Comparison of ENCODE assay signal across 23 cellular contexts in the genomic region with DNA sequence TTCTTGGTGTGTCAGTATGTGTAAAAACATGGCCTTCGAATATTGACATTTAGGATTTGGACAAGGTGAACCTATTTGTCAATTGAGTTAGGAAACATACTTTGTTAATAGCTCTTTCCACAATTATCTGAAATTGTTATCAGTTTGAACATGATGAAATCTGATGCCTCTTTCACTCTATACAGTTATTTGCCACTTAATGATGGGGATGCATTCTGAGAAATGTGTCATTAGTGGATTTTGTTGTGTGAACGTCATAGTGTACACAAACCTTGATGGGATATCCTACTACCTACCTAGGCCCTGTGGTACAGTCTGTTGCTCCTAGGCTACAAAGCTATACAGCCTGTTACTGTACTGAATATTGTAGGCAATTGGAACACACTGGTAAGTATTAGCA. TPM values are rescaled to one million over a fixed set of nuclear protein-coding genes. Genes with fewer than 3 reads are reported as not detected.
DNase-seq lines count a peak whose midpoint lies in the region; ATAC-seq and TF ChIP-seq lines count a peak whose summit lies in the region.
"Had no signal": no experiment of that assay in that cellular context is flagged by ENCODE, and none has a peak within 500 bp of the region (broad histone marks: within the 10 kb centered on the region; RNA-seq: fewer than 3 reads in every experiment).

No MANE protein-coding gene starts in this region.

- H3K27ac Mint-ChIP-seq in endodermal cell: no peak overlapping the region
- H3K27ac Mint-ChIP-seq: activated naive CD4-positive, alpha-beta T cell treated with anti-CD3 and anti-CD28 coated beads, Interleukin-2, amount 50 U/mL, for 24 hours; stimulated activated naive B cell treated with anti-CD40 and anti-IgM and Interleukin-4, amounts not matched to agents 10 μg/mL and 1 μg/mL and 100 μg/mL, for 72 hours; T-helper 2 cell treated with Interferon-gamma antibody and Interleukin-4, amounts not matched to agents 5 μg/mL and 100 μg/mL, for 36 hours had no signal

- intact Hi-C loops in dorsolateral prefrontal cortex (cut with DNase I): no loop called here

- H3K27ac ChIP-seq in HEK293 (ENCODE audit: extremely low read depth, low read depth, low read length) (no peak overlapping the region), dorsolateral prefrontal cortex (peak overlapping the region in 40 of 59 donors; percentile 4 to 76 (median 47)), rectal smooth muscle tissue (ENCODE audit: low read depth, low read length) (peak overlapping the region; percentile 27), endodermal cell (ENCODE audit: low read depth, low read length) (no peak overlapping the region)
- H3K27ac ChIP-seq: brain microvascular endothelial cell, HL-60, left lung, right lobe of liver had no signal

- WGBS in endodermal cell (ENCODE audit: insufficient coverage in 1 of 2, insufficient read length in 1 of 2), 2 experiments: 80 to 100% methylated on average over 1 to 2 of the region's 2 CpGs

- CTCF ChIA-PET in HEK293 (lab: Yijun Ruan, JAX): interaction anchor here (0.6 to 0.7 kb wide), 2 partner anchors 51 to 1425 kb away, joined by 3 read pairs; no protein-coding TSS in a partner anchor

- TF ChIP-seq CTCF in HEK293 (tag by site-specific recombination; IDR thresholded peaks at IDR 0.05): no peak
- TF ChIP-seq CTCF in dorsolateral prefrontal cortex (IDR thresholded peaks at IDR 0.05 in 54 of 56, conservative IDR thresholded peaks at IDR 0.05 in 2 of 56; ENCODE audit: low read depth in 1 of 56, partially characterized antibody in 56 of 56): no peak
- TF ChIP-seq CTCF in endodermal cell (conservative IDR thresholded peaks at IDR 0.05): no peak

- ATAC-seq in HG03457 (IDR thresholded peaks at IDR 0.05; ENCODE audit: unreplicated experiment): no peak
- ATAC-seq: left lung; mucosa of descending colon; PC-3; stimulated activated naive B cell treated with anti-CD40 and anti-IgM and Interleukin-4, amounts not matched to agents 10 μg/mL and 1 μg/mL and 100 μg/mL, for 72 hours had no signal

- H3K27me3 ChIP-seq in dorsolateral prefrontal cortex: no peaks in the 10 kb centered on the region
- no peaks in the 10 kb centered on the region for H3K27me3 ChIP-seq in rectal smooth muscle tissue (ENCODE audit: control insufficient read depth, insufficient read depth, low read length)
- no peaks in the 10 kb centered on the region for H3K27me3 ChIP-seq in endodermal cell (ENCODE audit: control insufficient read depth, insufficient read depth, low read length, poor library complexity, severe bottlenecking)
- H3K27me3 ChIP-seq: brain microvascular endothelial cell, left lung, right lobe of liver had no signal

- POLR2A ChIA-PET in HEK293 (lab: Yijun Ruan, JAX): interaction anchor here (0.6 to 0.9 kb wide), 2 partner anchors 10 to 18 kb away, joined by 3 read pairs; a partner anchor contains a TSS

- H3K27me3 Mint-ChIP-seq in endodermal cell (ENCODE audit: insufficient read depth): no peaks in the 10 kb centered on the region
- H3K27me3 Mint-ChIP-seq: activated naive CD4-positive, alpha-beta T cell treated with anti-CD3 and anti-CD28 coated beads, Interleukin-2, amount 50 U/mL, for 24 hours; CD4-positive, CD25-positive, alpha-beta regulatory T cell; stimulated activated naive B cell treated with anti-CD40 and anti-IgM and Interleukin-4, amounts not matched to agents 10 μg/mL and 1 μg/mL and 100 μg/mL, for 72 hours had no signal

- H3K4me3 ChIP-seq in HEK293 (ENCODE audit: low read depth, low read length) (no peak overlapping the region), dorsolateral prefrontal cortex (no peak overlapping the region), rectal smooth muscle tissue (ENCODE audit: low read length) (no peak overlapping the region), endodermal cell (ENCODE audit: low read length) (no peak overlapping the region)
- H3K4me3 ChIP-seq: left lung, mucosa of descending colon, right lobe of liver had no signal

- H3K36me3 ChIP-seq in HEK293 (ENCODE audit: control insufficient read depth in 2 of 2, insufficient read depth in 1 of 2, low read length in 2 of 2) (peaks cover 0 to 3% of the 10 kb centered on the region in 2 experiments; a peak in 1 of 3 replicates), rectal smooth muscle tissue (ENCODE audit: control insufficient read depth, insufficient read depth, low read length) (no peaks in the 10 kb centered on the region), endodermal cell (ENCODE audit: control insufficient read depth, insufficient read depth, low read length) (no peaks in the 10 kb centered on the region)
- H3K36me3 ChIP-seq: brain microvascular endothelial cell, left lung, right lobe of liver had no signal

- H3K4me1 ChIP-seq in HEK293 (ENCODE audit: control insufficient read depth, insufficient read depth, low read length): peaks cover 6% of the 10 kb centered on the region
- H3K4me1 ChIP-seq in rectal smooth muscle tissue (ENCODE audit: control insufficient read depth, insufficient read depth, low read length): peaks cover 5% of the 10 kb centered on the region
- no peaks in the 10 kb centered on the region for H3K4me1 ChIP-seq in endodermal cell (ENCODE audit: control insufficient read depth, insufficient read depth, low read length)
- H3K4me1 ChIP-seq: right lobe of liver had no signal

- no peaks in the 10 kb centered on the region for H3K9me3 ChIP-seq in HEK293 (ENCODE audit: control insufficient read depth, insufficient read depth, low read depth, low read length)
- H3K9me3 ChIP-seq in endodermal cell (ENCODE audit: control insufficient read depth, low read length): no peaks in the 10 kb centered on the region
- H3K9me3 ChIP-seq: left lung, mucosa of descending colon, right lobe of liver had no signal

- H3K9me3 Mint-ChIP-seq in endodermal cell: no peaks in the 10 kb centered on the region
- H3K9me3 Mint-ChIP-seq: activated naive CD4-positive, alpha-beta T cell treated with anti-CD3 and anti-CD28 coated beads, Interleukin-2, amount 50 U/mL, for 24 hours; CD4-positive, CD25-positive, alpha-beta regulatory T cell; stimulated activated naive B cell treated with anti-CD40 and anti-IgM and Interleukin-4, amounts not matched to agents 10 μg/mL and 1 μg/mL and 100 μg/mL, for 72 hours; T-helper 2 cell treated with Interferon-gamma antibody and Interleukin-4, amounts not matched to agents 5 μg/mL and 100 μg/mL, for 36 hours had no signal

- peaks cover 22% of the 10 kb centered on the region for H3K36me3 Mint-ChIP-seq in endodermal cell (ENCODE audit: low read depth)
- H3K36me3 Mint-ChIP-seq: activated naive CD4-positive, alpha-beta T cell treated with anti-CD3 and anti-CD28 coated beads, Interleukin-2, amount 50 U/mL, for 24 hours had no signal

- H3K9ac ChIP-seq in rectal smooth muscle tissue (ENCODE audit: low read length) (no peak overlapping the region), endodermal cell (ENCODE audit: extremely low read depth, low read length, poor library complexity, severe bottlenecking) (no peak overlapping the region)

- H3K4me1 Mint-ChIP-seq in endodermal cell: peaks cover 22% of the 10 kb centered on the region

- DNase-seq in dorsolateral prefrontal cortex (no peak), kidney glomerular epithelial cell (lab: John Stamatoyannopoulos, UW) (no peak), endodermal cell (no peak)
- DNase-seq: activated CD4-positive, CD25-positive, alpha-beta regulatory T cell; activated T-cell treated with anti-CD3 and anti-CD28 coated beads, Interleukin-2, amount 50 U/mL, for 48 hours; brain microvascular endothelial cell; CD4-positive, CD25-positive, alpha-beta regulatory T cell; DMS79; left lung; mucosa of descending colon; NCI-H1694 treated with DMSO at 0.1 percent for 48 hours; NCI-H82; nucleus accumbens; PC-3; right lobe of liver; stimulated activated naive B cell treated with anti-CD40 and anti-IgM and Interleukin-4, amounts not matched to agents 10 μg/mL and 1 μg/mL and 100 μg/mL, for 72 hours had no signal

- no peak overlapping the region for H3K4me3 Mint-ChIP-seq in endodermal cell
- H3K4me3 Mint-ChIP-seq: activated naive CD4-positive, alpha-beta T cell treated with anti-CD3 and anti-CD28 coated beads, Interleukin-2, amount 50 U/mL, for 24 hours; stimulated activated naive B cell treated with anti-CD40 and anti-IgM and Interleukin-4, amounts not matched to agents 10 μg/mL and 1 μg/mL and 100 μg/mL, for 72 hours; T-helper 2 cell treated with Interferon-gamma antibody and Interleukin-4, amounts not matched to agents 5 μg/mL and 100 μg/mL, for 36 hours had no signal

TF ChIP-seq in HEK293, 187 proteins besides CTCF, POLR2A, EP300 and RAD21 (continues in another document):
- TF ChIP-seq ZFHX2 (tag by site-specific recombination; conservative IDR thresholded peaks at IDR 0.05): no peak
- TF ChIP-seq, protein P1, sequence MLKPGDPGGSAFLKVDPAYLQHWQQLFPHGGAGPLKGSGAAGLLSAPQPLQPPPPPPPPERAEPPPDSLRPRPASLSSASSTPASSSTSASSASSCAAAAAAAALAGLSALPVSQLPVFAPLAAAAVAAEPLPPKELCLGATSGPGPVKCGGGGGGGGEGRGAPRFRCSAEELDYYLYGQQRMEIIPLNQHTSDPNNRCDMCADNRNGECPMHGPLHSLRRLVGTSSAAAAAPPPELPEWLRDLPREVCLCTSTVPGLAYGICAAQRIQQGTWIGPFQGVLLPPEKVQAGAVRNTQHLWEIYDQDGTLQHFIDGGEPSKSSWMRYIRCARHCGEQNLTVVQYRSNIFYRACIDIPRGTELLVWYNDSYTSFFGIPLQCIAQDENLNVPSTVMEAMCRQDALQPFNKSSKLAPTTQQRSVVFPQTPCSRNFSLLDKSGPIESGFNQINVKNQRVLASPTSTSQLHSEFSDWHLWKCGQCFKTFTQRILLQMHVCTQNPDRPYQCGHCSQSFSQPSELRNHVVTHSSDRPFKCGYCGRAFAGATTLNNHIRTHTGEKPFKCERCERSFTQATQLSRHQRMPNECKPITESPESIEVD (tag by site-specific recombination; IDR thresholded peaks at IDR 0.05): peak; percentile 40; the same call in 1 of the 2 replicates
- 0 out of 2 replicates have a peak, but pooled peaks have one; percentile 19 for TF ChIP-seq ZNF629 (tag by site-specific recombination; IDR thresholded peaks at IDR 0.05)

RNA-seq across cellular contexts. Expression of a gene that starts 4.8 kb away (rescaled TPM):
- total RNA-seq in dorsolateral prefrontal cortex (10 to 100 TPM in 111 of 120 experiments, 1 to 10 TPM in 9; 7.2 to 29.2 (median 15.9) TPM), endodermal cell (10 to 100 TPM; 28.1 to 47.9 TPM)
- polyA plus RNA-seq in endodermal cell (2013, experiment 1 of 2): 34.8 TPM
- 32.3 TPM for polyA plus RNA-seq in endodermal cell (2013, experiment 2 of 2)

RNA-seq across cellular contexts. Expression of a gene that starts 18.5 kb away (rescaled TPM):
- total RNA-seq in dorsolateral prefrontal cortex: 10 to 100 TPM in 114 of 120 experiments, 1 to 10 TPM in 6; 7.0 to 28.4 (median 14.3) TPM
- 10 to 100 TPM; 64.9 to 70.0 TPM for total RNA-seq in endodermal cell
- 70.6 TPM for polyA plus RNA-seq in endodermal cell (2013, experiment 1 of 2)
- polyA plus RNA-seq in endodermal cell (2013, experiment 2 of 2): 67.4 TPM

RNA-seq across cellular contexts. Expression of a gene that starts 18.5 kb away (rescaled TPM):
- 1 to 10 TPM in 47 of 120 experiments, under 1 TPM in 71, not detected in 2; 0.18 to 3.6 (median 0.89) TPM for total RNA-seq in dorsolateral prefrontal cortex
- total RNA-seq in endodermal cell: 100 to 1,000 TPM in 1 of 2 donors, 10 to 100 TPM in 1; 93.9 to 147 TPM
- polyA plus RNA-seq in endodermal cell (2013, experiment 1 of 2): 77.6 TPM
- 78.7 TPM for polyA plus RNA-seq in endodermal cell (2013, experiment 2 of 2)

RNA-seq across cellular contexts. Expression of a gene that starts 38.7 kb away (rescaled TPM):
- total RNA-seq in dorsolateral prefrontal cortex: not detected
- total RNA-seq in endodermal cell: under 1 TPM; 0.22 to 0.29 TPM
- not detected for polyA plus RNA-seq in endodermal cell (2013, experiment 1 of 2)
- not detected for polyA plus RNA-seq in endodermal cell (2013, experiment 2 of 2)
- total RNA-seq: CD4-positive, CD25-positive, alpha-beta regulatory T cell; left lung; mucosa of descending colon; PC-3; right lobe of liver; SK-MEL-5 had no signal
- polyA plus RNA-seq: CD4-positive, CD25-positive, alpha-beta regulatory T cell had no signal

Comparison
In these comparisons a context has a peak if more than half of its experiments do, and no peak if none do; other contexts are left out.
1. H3K27ac ChIP-seq: peak in dorsolateral prefrontal cortex (40 of 59) and rectal smooth muscle tissue (single experiment); none in HEK293 (single experiment) and endodermal cell (single experiment).
2. RNA of a gene that starts 18.5 kb away (total RNA-seq): 93.9 to 147 TPM in endodermal cell; 0.18 to 3.6 TPM in dorsolateral prefrontal cortex; every median in the first group is over 10 times any median in the second.